Comparison of ENCODE assay signal across 23 cellular contexts in the genomic region with DNA sequence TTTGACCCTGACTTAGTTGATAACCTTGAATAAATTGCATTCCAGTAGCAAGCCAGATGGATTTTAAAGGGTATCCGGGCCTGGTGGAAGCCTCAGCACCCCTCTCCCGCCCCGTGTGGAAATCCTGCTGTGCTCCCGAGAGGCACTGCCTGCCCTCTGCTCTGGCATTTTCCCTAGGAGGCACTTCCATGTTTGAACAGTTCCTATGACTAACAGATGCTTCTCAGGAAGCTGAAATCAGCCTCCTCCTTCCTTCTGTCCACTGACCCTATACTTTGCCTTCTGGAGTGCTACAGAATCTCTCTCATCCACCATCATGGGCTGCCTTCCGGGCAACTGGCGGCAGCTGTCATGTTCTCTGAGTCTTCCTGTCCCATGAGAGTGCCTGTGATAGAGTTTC.
DNase-seq lines count a peak whose midpoint lies in the region; ATAC-seq and TF ChIP-seq lines count a peak whose summit lies in the region.
"Had no signal": no experiment of that assay in that cellular context is flagged by ENCODE, and none has a peak within 500 bp of the region (broad histone marks: within the 10 kb centered on the region; RNA-seq: fewer than 3 reads in every experiment).

No MANE protein-coding gene starts in this region.

- H3K9me2 ChIP-seq in PC-3 (replicated peaks; ENCODE audit: low read length) = no peaks in the 10 kb centered on the region

- peaks cover 7% of the 10 kb centered on the region; the same call in 1 of the 2 replicates for H3K9me3 ChIP-seq in PC-3 (ENCODE audit: low read length)
- H3K9me3 ChIP-seq in upper lobe of right lung = no peaks in the 10 kb centered on the region
- H3K9me3 ChIP-seq in CD4-positive, alpha-beta T cell (ENCODE audit: control insufficient read depth, low read length) = peaks cover 10% of the 10 kb centered on the region
- H3K9me3 ChIP-seq: Peyer's patch had no signal

- no peak for ATAC-seq in PC-3
- ATAC-seq in upper lobe of right lung = no peak
- no peak for ATAC-seq in CD4-positive, alpha-beta T cell (ENCODE audit: poor library complexity)
- no peak for ATAC-seq in GM21529 (IDR thresholded peaks at IDR 0.05; ENCODE audit: unreplicated experiment)

- no peak overlapping the region for H3K4me3 Mint-ChIP-seq in osteocyte (ENCODE audit: unreplicated experiment)
- H3K4me3 Mint-ChIP-seq in CD4-positive, alpha-beta T cell = no peak overlapping the region

- no peaks in the 10 kb centered on the region for H3K27me3 Mint-ChIP-seq in osteocyte (ENCODE audit: unreplicated experiment)
- H3K27me3 Mint-ChIP-seq in CD4-positive, alpha-beta T cell = no peaks in the 10 kb centered on the region

- no peaks in the 10 kb centered on the region; the same call in 1 of the 2 replicates for H3K4me1 ChIP-seq in PC-3 (ENCODE audit: insufficient read depth, low read length)
- H3K4me1 ChIP-seq in upper lobe of right lung = no peaks in the 10 kb centered on the region
- H3K4me1 ChIP-seq: Peyer's patch had no signal

- H3K27ac ChIP-seq in PC-3 (ENCODE audit: low read length) = no peak overlapping the region
- no peak overlapping the region for H3K27ac ChIP-seq in upper lobe of right lung
- no peak overlapping the region for H3K27ac ChIP-seq in CD4-positive, alpha-beta T cell (ENCODE audit: low read depth, low read length)
- H3K27ac ChIP-seq: 22Rv1, Peyer's patch, SK-N-MC had no signal

- BruUV-seq in PC-3 (replicated peaks; lab: Mats Ljungman, UMichigan) = no TSS peak

- H3K36me3 ChIP-seq in PC-3 (ENCODE audit: low read depth, low read length) (no peaks in the 10 kb centered on the region), upper lobe of right lung (no peaks in the 10 kb centered on the region)
- H3K36me3 ChIP-seq: Peyer's patch had no signal

- no peak overlapping the region for H2AFZ ChIP-seq in PC-3 (ENCODE audit: low read length)

- intact Hi-C loops in PC-3 (cut with micrococcal nuclease) (no loop called here), upper lobe of right lung (cut with DNase I) (no loop called here)
- intact Hi-C loops in CD4-positive, alpha-beta T cell (cut with DNase I, micrococcal nuclease) = no loop called here

- no peaks in the 10 kb centered on the region for H3K9me3 Mint-ChIP-seq in osteocyte (ENCODE audit: unreplicated experiment)
- peaks cover 14% of the 10 kb centered on the region for H3K9me3 Mint-ChIP-seq in CD4-positive, alpha-beta T cell

- H3K36me3 Mint-ChIP-seq in osteocyte (ENCODE audit: unreplicated experiment) = no peaks in the 10 kb centered on the region
- no peaks in the 10 kb centered on the region for H3K36me3 Mint-ChIP-seq in CD4-positive, alpha-beta T cell (ENCODE audit: low read depth)

- H3K4me3 ChIP-seq in PC-3 (ENCODE audit: low read length) = no peak overlapping the region
- no peak overlapping the region for H3K4me3 ChIP-seq in upper lobe of right lung
- H3K4me3 ChIP-seq: Peyer's patch, SK-N-MC had no signal

- H4K20me1 ChIP-seq in PC-3 (ENCODE audit: low read length) = no peaks in the 10 kb centered on the region

- H3K27ac Mint-ChIP-seq in osteocyte (ENCODE audit: unreplicated experiment) = peak overlapping the region; percentile 35
- H3K27ac Mint-ChIP-seq in CD4-positive, alpha-beta T cell = no peak overlapping the region

- CTCF ChIA-PET in PC-3 (lab: Charles Lee) = no interaction called here
- CTCF ChIA-PET in CD4-positive, alpha-beta T cell (lab: Charles Lee) = no interaction called here

- H3K79me2 ChIP-seq in PC-3 (ENCODE audit: low read length) = no peaks in the 10 kb centered on the region

- POLR2A ChIA-PET in PC-3 (lab: Charles Lee; ENCODE audit: unreplicated experiment) = no interaction called here
- POLR2A ChIA-PET in CD4-positive, alpha-beta T cell (lab: Charles Lee) = no interaction called here

- H3K27me3 ChIP-seq in PC-3 (ENCODE audit: low read length) (no peaks in the 10 kb centered on the region), upper lobe of right lung (no peaks in the 10 kb centered on the region)
- no peaks in the 10 kb centered on the region for H3K27me3 ChIP-seq in CD4-positive, alpha-beta T cell (ENCODE audit: control insufficient read depth, insufficient read depth, low read length)
- H3K27me3 ChIP-seq: Peyer's patch had no signal

- H3K4me1 Mint-ChIP-seq in osteocyte (ENCODE audit: unreplicated experiment) = peaks cover 19% of the 10 kb centered on the region
- H3K4me1 Mint-ChIP-seq in CD4-positive, alpha-beta T cell (ENCODE audit: low read depth) = no peaks in the 10 kb centered on the region

- H3K9ac ChIP-seq in PC-3 (ENCODE audit: low read length) = no peak overlapping the region

- no peaks in the 10 kb centered on the region for H3F3A ChIP-seq in PC-3 (ENCODE audit: low read length, unreplicated experiment)

- DNase-seq in NCI-H2171 treated with DMSO at 0.1 percent for 48 hours (lab: John Stamatoyannopoulos, UW) = peak; percentile 58
- no peak for DNase-seq in NCI-H2171 (lab: John Stamatoyannopoulos, UW)
- peak; percentile 45 for DNase-seq in HT1080 (ENCODE audit: low read depth)
- peak; percentile 13 for DNase-seq in PC-3
- no peak for DNase-seq in osteocyte (ENCODE audit: extremely low spot score, unreplicated experiment)
- DNase-seq in upper lobe of right lung = no peak
- no peak for DNase-seq in CD4-positive, alpha-beta T cell
- DNase-seq: ACHN, GOT3, HCEC 1CT, KBM-7, MV-4-11, NCI-H1105, NCI-H1436 treated with DMSO at 0.1 percent for 48 hours, NCI-H1930, NCI-H2107, NCI-H226, NCI-H526, Peyer's patch, SIG-M5 had no signal

- no peak for TF ChIP-seq CTCF in PC-3 (conservative IDR thresholded peaks at IDR 0.05; ENCODE audit: low read depth, low read length)
- no peak for TF ChIP-seq CTCF in osteocyte (IDR thresholded peaks at IDR 0.05)
- TF ChIP-seq CTCF in upper lobe of right lung (IDR thresholded peaks at IDR 0.05) = no peak
- no peak for TF ChIP-seq CTCF in CD4-positive, alpha-beta T cell (IDR thresholded peaks at IDR 0.05)

- no peak overlapping the region for H3K4me2 ChIP-seq in PC-3 (ENCODE audit: low read length)

Comparison
In these comparisons a context has a peak if more than half of its experiments do, and no peak if none do; other contexts are left out.
1. DNase-seq: peak in NCI-H2171 treated with DMSO at 0.1 percent for 48 hours (single experiment), HT1080 (single experiment) and PC-3 (single experiment); none in NCI-H2171 (single experiment), osteocyte (single experiment), upper lobe of right lung (single experiment) and CD4-positive, alpha-beta T cell (0 of 10).